ENCODE assay signal across 2 cellular contexts in genomic region chr5:149409268-149409948, GRCh38.
TF ChIP-seq lines count a peak whose summit lies in the region.

No MANE protein-coding gene starts in this region.

TF ChIP-seq in GM23338, 12 proteins besides CTCF, POLR2A, EP300 and RAD21:
- TF ChIP-seq ZNF331 (CRISPR knock-in tag; IDR thresholded peaks at IDR 0.05; ENCODE audit: low read depth) (no peak), ETS1 (IDR thresholded peaks at IDR 0.05) (no peak), NANOG (IDR thresholded peaks at IDR 0.05; ENCODE audit: borderline replicate concordance) (no peak), CREB1 (CRISPR knock-in tag; IDR thresholded peaks at IDR 0.05; ENCODE audit: low read depth) (no peak), EZH2phosphoT487 (IDR thresholded peaks at IDR 0.05; ENCODE audit: unreplicated experiment) (no peak), POLR2AphosphoS5 (IDR thresholded peaks at IDR 0.05; ENCODE audit: low read depth) (no peak), ZNF462 (CRISPR knock-in tag; IDR thresholded peaks at IDR 0.05) (no peak)

TF ChIP-seq in HepG2, 621 proteins besides CTCF, POLR2A, EP300 and RAD21:
- no peak for TF ChIP-seq RNF2 (conservative IDR thresholded peaks at IDR 0.05; ENCODE audit: low read depth)
- peak; percentile 48; the same call in 1 of the 2 replicates for TF ChIP-seq ZNF362 (CRISPR knock-in tag; IDR thresholded peaks at IDR 0.05; ENCODE audit: borderline replicate concordance)
- no peak for TF ChIP-seq PCBP2 (optimal IDR thresholded peaks at IDR 0.05; ENCODE audit: low read depth, low read length, poor library complexity, severe bottlenecking)
- no peak for TF ChIP-seq ZNF280D (CRISPR knock-in tag; IDR thresholded peaks at IDR 0.05)
- no peak for TF ChIP-seq RORA (CRISPR knock-in tag; IDR thresholded peaks at IDR 0.05)
- TF ChIP-seq ZSCAN21 (CRISPR knock-in tag; IDR thresholded peaks at IDR 0.05; ENCODE audit: borderline replicate concordance) = no peak
- TF ChIP-seq NFE2 (CRISPR knock-in tag; IDR thresholded peaks at IDR 0.05) = no peak
